In genomic region chr5:130520211-130520610, GRCh38 we compare ENCODE assay signal across 16 cellular contexts.
DNase-seq lines count a peak whose midpoint lies in the region; ATAC-seq and TF ChIP-seq lines count a peak whose summit lies in the region.
"Had no signal": no experiment of that assay in that cellular context is flagged by ENCODE, and none has a peak within 500 bp of the region (broad histone marks: within the 10 kb centered on the region; RNA-seq: fewer than 3 reads in every experiment).

No MANE protein-coding gene starts in this region.

- H3K27me3 ChIP-seq in HUES6 (ENCODE audit: control insufficient read depth, insufficient read depth, low read length) (no peaks in the 10 kb centered on the region), testis (no peaks in the 10 kb centered on the region)
- H3K27me3 ChIP-seq: ascending aorta, BE2C, tibial artery had no signal

- H3K27ac ChIP-seq in HUES6 (ENCODE audit: low read depth, low read length), result peak overlapping the region; percentile 45; the same call in 1 of the 2 replicates
- H3K27ac ChIP-seq in testis, result no peak overlapping the region
- H3K27ac ChIP-seq: ascending aorta, tibial artery had no signal

- TF ChIP-seq POLR2A in testis (IDR thresholded peaks at IDR 0.05), result no peak

- no peak overlapping the region for H3K9ac ChIP-seq in HUES6 (ENCODE audit: low read length)

- ATAC-seq in HG03460 (IDR thresholded peaks at IDR 0.05; ENCODE audit: unreplicated experiment) (no peak), GM21786 (IDR thresholded peaks at IDR 0.05; ENCODE audit: unreplicated experiment) (no peak)
- ATAC-seq: stimulated activated memory B cell treated with anti-CD40 and anti-IgM and Interleukin-4, amounts not matched to agents 10 μg/mL and 1 μg/mL and 100 μg/mL, for 72 hours had no signal

- TF ChIP-seq CTCF in testis (IDR thresholded peaks at IDR 0.05), result no peak

- H3K4me3 ChIP-seq in HUES6 (ENCODE audit: low read depth, low read length) (no peak overlapping the region), testis (no peak overlapping the region)
- H3K4me3 ChIP-seq: ascending aorta, tibial artery had no signal

- H3K36me3 ChIP-seq in HUES6 (ENCODE audit: control insufficient read depth, insufficient read depth, low read length) (no peaks in the 10 kb centered on the region), testis (ENCODE audit: low read depth, missing control alignments) (no peaks in the 10 kb centered on the region)
- H3K36me3 ChIP-seq: ascending aorta, BE2C, tibial artery had no signal

- peaks cover 24% of the 10 kb centered on the region for H3K4me1 ChIP-seq in HUES6 (ENCODE audit: control insufficient read depth, insufficient read depth, low read length)
- H3K4me1 ChIP-seq in testis, result no peaks in the 10 kb centered on the region
- H3K4me1 ChIP-seq: ascending aorta, BE2C, tibial artery had no signal

- WGBS in testis, 2 donors, result 70 to 75% methylated on average over 1 of the region's 1 CpG

- intact Hi-C loops in testis (cut with DNase I; ENCODE audit: low total_unique reads), result no loop called here

- H3K9me3 ChIP-seq in HUES6 (ENCODE audit: control insufficient read depth, insufficient read depth, low read depth, low read length), result peaks cover 4% of the 10 kb centered on the region; the same call in 1 of the 2 replicates
- no peaks in the 10 kb centered on the region for H3K9me3 ChIP-seq in testis
- H3K9me3 ChIP-seq: BE2C had no signal

- DNase-seq in amniotic epithelial cell (ENCODE audit: low read depth) (peak; percentile 32), glomerular visceral epithelial cell (ENCODE audit: extremely low spot score) (peak; percentile 46), testis (peak; percentile 24), NCI-H128 (lab: John Stamatoyannopoulos, UW; ENCODE audit: unreplicated experiment) (no peak)
- DNase-seq: BE2C, erythroblast, kidney, NCI-H187 treated with DMSO at 0.1 percent for 48 hours, NCI-H510A, nephron progenitor cell, tibial artery had no signal
